In the genomic region with DNA sequence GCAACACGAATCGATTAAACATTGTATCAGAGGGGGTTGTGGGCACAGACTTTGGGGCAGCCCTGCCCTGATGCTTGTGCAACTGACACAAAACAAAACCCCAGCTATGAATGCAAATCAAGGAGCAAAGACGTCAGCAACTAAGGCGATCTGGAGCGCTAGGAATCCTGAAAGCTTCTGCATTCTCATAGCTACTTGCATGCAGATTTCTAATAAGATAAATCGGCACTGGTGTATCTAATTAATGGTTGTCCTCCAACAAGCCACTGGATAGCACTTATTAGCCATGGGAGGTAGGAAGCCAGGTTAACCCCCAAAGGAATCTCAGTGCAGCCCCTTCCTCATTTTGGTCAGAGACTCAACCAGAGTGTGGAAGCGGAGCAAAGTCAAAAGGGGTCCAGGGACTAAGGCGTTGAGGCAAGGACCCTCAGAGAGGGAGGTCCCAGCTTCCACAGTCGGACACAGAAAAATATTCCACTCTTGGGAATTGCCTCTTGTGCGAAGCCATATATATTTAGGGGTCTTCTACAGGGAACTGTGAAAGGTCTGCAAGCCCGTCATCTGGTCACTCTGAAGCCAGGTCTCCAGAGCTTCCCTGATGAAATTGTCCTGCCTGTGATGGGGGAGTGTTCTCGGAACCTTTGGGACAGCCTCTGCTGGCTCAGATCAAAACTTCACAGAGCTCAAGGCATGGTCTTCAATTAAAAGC, we compare ENCODE assay signal across 8 cellular contexts.
DNase-seq lines count a peak whose midpoint lies in the region; ATAC-seq and TF ChIP-seq lines count a peak whose summit lies in the region.

No MANE protein-coding gene starts in this region.

- H3K36me3 ChIP-seq in esophagus squamous epithelium (no peaks in the 10 kb centered on the region), neuronal stem cell (replicated peaks in 1 of 2; ENCODE audit: control insufficient read depth in 2 of 2, insufficient read depth in 2 of 2, low read length in 2 of 2) (no peaks in the 10 kb centered on the region), OCI-LY7 (ENCODE audit: insufficient read depth, low read length) (no peaks in the 10 kb centered on the region)
- no peaks in the 10 kb centered on the region for H3K36me3 ChIP-seq in CD8-positive, alpha-beta T cell (ENCODE audit: insufficient read depth, low read length)

- no peak overlapping the region for H3K14ac ChIP-seq in neuronal stem cell (ENCODE audit: low read length)

- TF ChIP-seq CTCF in esophagus squamous epithelium (IDR thresholded peaks at IDR 0.05) (no peak), OCI-LY7 (conservative IDR thresholded peaks at IDR 0.05; ENCODE audit: low read length) (no peak)
- TF ChIP-seq CTCF in CD8-positive, alpha-beta T cell (IDR thresholded peaks at IDR 0.05) = no peak

- H3K4me3 Mint-ChIP-seq in CD8-positive, alpha-beta T cell = no peak overlapping the region

- no peak overlapping the region for H2BK5ac ChIP-seq in neuronal stem cell (ENCODE audit: low read length)

- TF ChIP-seq POLR2A in esophagus squamous epithelium (IDR thresholded peaks at IDR 0.05) = no peak

- no peak overlapping the region for H2BK12ac ChIP-seq in neuronal stem cell (ENCODE audit: low read length)

- 12 to 15% methylated on average over 10 to 11 of the region's 12 CpGs for WGBS in esophagus squamous epithelium, 2 donors
- no CpG with 5 or more reads among the region's 12 CpGs for WGBS in neuronal stem cell (ENCODE audit: extremely low coverage in 2 of 2, insufficient read length in 2 of 2, insufficient replicate concordance in 1 of 2), 2 donors

- H2AFZ ChIP-seq in neuronal stem cell (ENCODE audit: low read length) = peak overlapping the region; percentile 96
- no peak overlapping the region for H2AFZ ChIP-seq in OCI-LY7 (ENCODE audit: low read length)

- no peaks in the 10 kb centered on the region for H3K79me2 ChIP-seq in OCI-LY7 (ENCODE audit: insufficient read depth, low read depth, low read length)

- no peaks in the 10 kb centered on the region for H3K9me3 ChIP-seq in esophagus squamous epithelium
- no peaks in the 10 kb centered on the region for H3K9me3 ChIP-seq in neuronal stem cell (replicated peaks in 1 of 2; ENCODE audit: control insufficient read depth in 2 of 2, insufficient read depth in 1 of 2, low read depth in 1 of 2, low read length in 2 of 2)
- H3K9me3 ChIP-seq in OCI-LY7 (ENCODE audit: low read length) = no peaks in the 10 kb centered on the region
- no peaks in the 10 kb centered on the region for H3K9me3 ChIP-seq in CD8-positive, alpha-beta T cell (ENCODE audit: low read length)

- no peak for ATAC-seq in CD8-positive, alpha-beta T cell

- peaks cover 11% of the 10 kb centered on the region for H3K4me1 Mint-ChIP-seq in CD8-positive, alpha-beta T cell (ENCODE audit: low read depth)

- no peak overlapping the region for H2BK15ac ChIP-seq in neuronal stem cell (ENCODE audit: low read length)

- intact Hi-C loops in esophagus squamous epithelium (cut with DNase I) = no loop called here
- intact Hi-C loops in OCI-LY7 (cut with micrococcal nuclease; ENCODE audit: unreplicated experiment) = no loop called here
- intact Hi-C loops in CD8-positive, alpha-beta T cell (cut with DNase I, micrococcal nuclease) = no loop called here

- H3K9me3 Mint-ChIP-seq in CD8-positive, alpha-beta T cell = no peaks in the 10 kb centered on the region

- peaks cover 0 to 45% (median 3%) of the 10 kb centered on the region in 3 donors for H3K4me1 ChIP-seq in esophagus squamous epithelium
- peaks cover 16 to 20% of the 10 kb centered on the region in 2 donors for H3K4me1 ChIP-seq in neuronal stem cell (ENCODE audit: control insufficient read depth in 2 of 2, insufficient read depth in 1 of 2, low read depth in 1 of 2, low read length in 2 of 2)
- no peaks in the 10 kb centered on the region for H3K4me1 ChIP-seq in OCI-LY7 (ENCODE audit: insufficient read depth, low read length, poor library complexity, severe bottlenecking)
- H3K4me1 ChIP-seq in CD8-positive, alpha-beta T cell (ENCODE audit: insufficient read depth, low read length) = no peaks in the 10 kb centered on the region

- H3K27me3 ChIP-seq in esophagus squamous epithelium (peaks cover 0 to 76% (median 10%) of the 10 kb centered on the region in 4 donors), neuronal stem cell (ENCODE audit: control insufficient read depth in 3 of 3, insufficient read depth in 3 of 3, low read depth in 1 of 3, low read length in 3 of 3) (peaks cover 6 to 51% (median 31%) of the 10 kb centered on the region in 3 experiments)
- H3K27me3 ChIP-seq in CD8-positive, alpha-beta T cell (ENCODE audit: insufficient read depth, low read length) = peaks cover 16% of the 10 kb centered on the region

- H3K27me3 Mint-ChIP-seq in CD8-positive, alpha-beta T cell (ENCODE audit: low read depth) = peaks cover 62% of the 10 kb centered on the region

- CTCF ChIA-PET in OCI-LY7 (lab: Charles Lee; ENCODE audit: unreplicated experiment) = no interaction called here
- CTCF ChIA-PET in CD8-positive, alpha-beta T cell (lab: Charles Lee) = no interaction called here

- H3K4me2 ChIP-seq in neuronal stem cell (ENCODE audit: insufficient read depth, low read length, poor library complexity, severe bottlenecking) = peak overlapping the region; percentile 67
- H3K4me2 ChIP-seq in OCI-LY7 (ENCODE audit: low read length) = no peak overlapping the region

- H2AK5ac ChIP-seq in neuronal stem cell (ENCODE audit: low read depth, low read length) = no peak overlapping the region

- H3K27ac Mint-ChIP-seq in CD8-positive, alpha-beta T cell = no peak overlapping the region

- peak overlapping the region in 3 of 4 donors; percentile 34 to 59 (median 38) for H3K4me3 ChIP-seq in esophagus squamous epithelium
- H3K4me3 ChIP-seq in neuronal stem cell (ENCODE audit: low read length in 2 of 2) = peak overlapping the region; percentile 19 to 44
- no peak overlapping the region for H3K4me3 ChIP-seq in OCI-LY7 (ENCODE audit: low read depth, low read length, poor library complexity, severe bottlenecking)
- H3K4me3 ChIP-seq in CD8-positive, alpha-beta T cell (ENCODE audit: low read depth, low read length) = no peak overlapping the region

- no peak overlapping the region for H4K8ac ChIP-seq in neuronal stem cell (ENCODE audit: low read depth, low read length)

- no TSS peak for BruUV-seq in OCI-LY7 (replicated peaks; lab: Mats Ljungman, UMichigan)

- POLR2A ChIA-PET in OCI-LY7 (lab: Charles Lee) = no interaction called here
- POLR2A ChIA-PET in CD8-positive, alpha-beta T cell (lab: Charles Lee) = no interaction called here

- no peak overlapping the region for H3K23ac ChIP-seq in neuronal stem cell (ENCODE audit: low read depth, low read length, poor library complexity)

- DNase-seq in AG08395 (ENCODE audit: low spot score) (peak; percentile 42), M059J (ENCODE audit: low read depth) (peak; percentile 44), esophagus squamous epithelium (lab: John Stamatoyannopoulos, UW) (no peak), neuronal stem cell (ENCODE audit: low spot score) (no peak), NCI-H1417 treated with DMSO at 0.1 percent for 48 hours (lab: John Stamatoyannopoulos, UW) (no peak), OCI-LY7 (ENCODE audit: low spot score) (no peak), NCI-H2196 treated with DMSO at 0.1 percent for 48 hours (lab: John Stamatoyannopoulos, UW; ENCODE audit: unreplicated experiment) (no peak)
- DNase-seq in CD8-positive, alpha-beta T cell = no peak

- no peaks in the 10 kb centered on the region for H3K9me2 ChIP-seq in OCI-LY7 (ENCODE audit: insufficient read depth, low read length)

- H2BK120ac ChIP-seq in neuronal stem cell (ENCODE audit: low read depth, low read length) = no peak overlapping the region

- H3K4ac ChIP-seq in neuronal stem cell (ENCODE audit: low read length) = no peak overlapping the region

- H4K20me1 ChIP-seq in OCI-LY7 (ENCODE audit: insufficient read depth, low read length) = no peaks in the 10 kb centered on the region

- H3K27ac ChIP-seq in esophagus squamous epithelium (peak overlapping the region in 1 of 4 donors; percentile 67), neuronal stem cell (replicated peaks; ENCODE audit: low read length) (no peak overlapping the region), OCI-LY7 (ENCODE audit: low read depth, low read length, poor library complexity, severe bottlenecking) (no peak overlapping the region)
- no peak overlapping the region for H3K27ac ChIP-seq in CD8-positive, alpha-beta T cell (ENCODE audit: low read depth, low read length)

- H4K91ac ChIP-seq in neuronal stem cell (ENCODE audit: low read depth, low read length, poor library complexity) = no peak overlapping the region

- H3K18ac ChIP-seq in neuronal stem cell (ENCODE audit: low read length) = no peak overlapping the region

- H3K9ac ChIP-seq in neuronal stem cell (ENCODE audit: low read depth, low read length, poor library complexity) = no peak overlapping the region

- H3K79me1 ChIP-seq in neuronal stem cell (ENCODE audit: low read depth, low read length) = no peaks in the 10 kb centered on the region

- no peaks in the 10 kb centered on the region for H3K36me3 Mint-ChIP-seq in CD8-positive, alpha-beta T cell

Comparison
In these comparisons a context has a peak if more than half of its experiments do, and no peak if none do; other contexts are left out.
1. DNase-seq: peak in AG08395 (single experiment) and M059J (single experiment); none in esophagus squamous epithelium (single experiment), neuronal stem cell (single experiment), NCI-H1417 treated with DMSO at 0.1 percent for 48 hours (single experiment), OCI-LY7 (single experiment), NCI-H2196 treated with DMSO at 0.1 percent for 48 hours (single experiment) and CD8-positive, alpha-beta T cell (0 of 7).
2. H3K4me3 ChIP-seq: peak in esophagus squamous epithelium (3 of 4) and neuronal stem cell (2 of 2); none in OCI-LY7 (single experiment) and CD8-positive, alpha-beta T cell (single experiment).